In the genomic region with DNA sequence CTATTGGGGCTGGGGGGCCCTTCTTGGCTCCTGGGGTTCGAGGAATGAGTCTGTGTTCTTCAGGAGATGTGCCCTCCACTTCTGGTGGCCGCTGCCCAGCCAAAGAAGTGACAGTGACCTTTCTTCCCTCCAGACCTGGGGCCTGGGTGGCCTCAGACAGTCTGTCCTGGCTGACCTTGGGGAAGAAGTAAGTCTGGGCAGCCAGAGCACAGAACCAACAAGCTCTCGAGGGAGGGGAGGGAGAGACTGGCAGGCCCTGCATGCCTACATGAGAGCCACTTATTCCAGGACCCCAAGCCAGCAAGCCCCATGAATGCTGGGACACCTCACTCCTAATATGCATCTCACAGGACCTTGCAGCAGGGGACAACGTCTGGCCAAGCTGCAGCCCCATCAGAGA, we compare ENCODE assay signal across 17 cellular contexts. TPM values are rescaled to one million over a fixed set of nuclear protein-coding genes. Genes with fewer than 3 reads are reported as not detected.
A peak's percentile ranks its signal among the peaks of the same experiment; 100 is the strongest.
DNase-seq lines count a peak whose midpoint lies in the region; ATAC-seq and TF ChIP-seq lines count a peak whose summit lies in the region.
"Had no signal": no experiment of that assay in that cellular context is flagged by ENCODE, and none has a peak within 500 bp of the region (broad histone marks: within the 10 kb centered on the region; RNA-seq: fewer than 3 reads in every experiment).

No MANE protein-coding gene starts in this region.

- no peak overlapping the region for H3K4me2 ChIP-seq in neuronal stem cell (ENCODE audit: insufficient read depth, low read length, poor library complexity, severe bottlenecking)
- H3K4me2 ChIP-seq: A549; BLaER1 treated with 17β-estradiol and CSF1 and Interleukin-3, amounts not matched to agents 10 nM and 100 nM had no signal

- no peak for TF ChIP-seq CTCF in left ventricle myocardium inferior (IDR thresholded peaks at IDR 0.05; ENCODE audit: borderline replicate concordance)

- H2BK120ac ChIP-seq in neuronal stem cell (ENCODE audit: low read depth, low read length) = no peak overlapping the region

- H2BK12ac ChIP-seq in neuronal stem cell (ENCODE audit: low read length) = no peak overlapping the region

- no peak overlapping the region for H3K4me3 ChIP-seq in left ventricle myocardium inferior
- no peak overlapping the region for H3K4me3 ChIP-seq in neuronal stem cell (ENCODE audit: low read length in 2 of 2)
- H3K4me3 ChIP-seq: A549; BLaER1 treated with 17β-estradiol and CSF1 and Interleukin-3, amounts not matched to agents 10 nM and 100 nM had no signal

- H4K8ac ChIP-seq in neuronal stem cell (ENCODE audit: low read depth, low read length) = no peak overlapping the region

- no peak overlapping the region for H2BK15ac ChIP-seq in neuronal stem cell (ENCODE audit: low read length)

- no peak overlapping the region for H3K18ac ChIP-seq in neuronal stem cell (ENCODE audit: low read length)

- H2AFZ ChIP-seq in neuronal stem cell (ENCODE audit: low read length) = no peak overlapping the region

- H3K36me3 ChIP-seq in left ventricle myocardium inferior = peaks cover 58% of the 10 kb centered on the region
- peaks cover 0 to 19% of the 10 kb centered on the region in 2 donors for H3K36me3 ChIP-seq in neuronal stem cell (replicated peaks in 1 of 2; ENCODE audit: control insufficient read depth in 2 of 2, insufficient read depth in 2 of 2, low read length in 2 of 2)

- no peak overlapping the region for H3K9ac ChIP-seq in neuronal stem cell (ENCODE audit: low read depth, low read length, poor library complexity)
- H3K9ac ChIP-seq: BLaER1 treated with 17β-estradiol and CSF1 and Interleukin-3, amounts not matched to agents 10 nM and 100 nM had no signal

- DNase-seq in Right ventricle myocardium inferior (ENCODE audit: missing footprints) = no peak
- DNase-seq in cardiac septum (ENCODE audit: low spot score) = no peak
- no peak for DNase-seq in left ventricle myocardium superior
- DNase-seq in left ventricle myocardium inferior = no peak
- no peak for DNase-seq in neuronal stem cell (ENCODE audit: low spot score)
- DNase-seq: AML-193; Caco-2; Calu3; CD4-positive, alpha-beta T cell; CD8-positive, alpha-beta T cell; DMS79 treated with DMSO at 0.1 percent for 48 hours; GF-D8 had no signal

- H3K79me1 ChIP-seq in neuronal stem cell (ENCODE audit: low read depth, low read length) = no peaks in the 10 kb centered on the region

- intact Hi-C loops in Right ventricle myocardium inferior (cut with DNase I) = no loop called here
- intact Hi-C loops in cardiac septum (cut with DNase I) = no loop called here
- intact Hi-C loops in left ventricle myocardium superior (cut with micrococcal nuclease) = no loop called here
- intact Hi-C loops in left ventricle myocardium inferior (cut with micrococcal nuclease) = no loop called here

- no CpG with 5 or more reads among the region's 4 CpGs for WGBS in neuronal stem cell (ENCODE audit: extremely low coverage in 2 of 2, insufficient read length in 2 of 2, insufficient replicate concordance in 1 of 2), 2 donors

- H3K14ac ChIP-seq in neuronal stem cell (ENCODE audit: low read length) = no peak overlapping the region

- H3K23ac ChIP-seq in neuronal stem cell (ENCODE audit: low read depth, low read length, poor library complexity) = no peak overlapping the region

- H4K91ac ChIP-seq in neuronal stem cell (ENCODE audit: low read depth, low read length, poor library complexity) = peak overlapping the region; percentile 1

- H3K9me3 ChIP-seq in left ventricle myocardium inferior (replicated peaks) (no peaks in the 10 kb centered on the region), neuronal stem cell (replicated peaks in 1 of 2; ENCODE audit: control insufficient read depth in 2 of 2, insufficient read depth in 1 of 2, low read depth in 1 of 2, low read length in 2 of 2) (no peaks in the 10 kb centered on the region)
- H3K9me3 ChIP-seq: A549; BLaER1 treated with 17β-estradiol and CSF1 and Interleukin-3, amounts not matched to agents 10 nM and 100 nM; Caco-2 had no signal

- H3K27me3 ChIP-seq in left ventricle myocardium inferior (ENCODE audit: low read depth) (no peaks in the 10 kb centered on the region), neuronal stem cell (ENCODE audit: control insufficient read depth in 3 of 3, insufficient read depth in 3 of 3, low read depth in 1 of 3, low read length in 3 of 3) (no peaks in the 10 kb centered on the region)
- H3K27me3 ChIP-seq: BLaER1 treated with 17β-estradiol and CSF1 and Interleukin-3, amounts not matched to agents 10 nM and 100 nM had no signal

- H3K27ac ChIP-seq in left ventricle myocardium inferior (replicated peaks) = no peak overlapping the region
- H3K27ac ChIP-seq in neuronal stem cell (replicated peaks; ENCODE audit: low read length) = no peak overlapping the region
- H3K27ac ChIP-seq: 22Rv1; A549; BLaER1 treated with 17β-estradiol and CSF1 and Interleukin-3, amounts not matched to agents 10 nM and 100 nM; C4-2B had no signal

- H3K4me1 ChIP-seq in left ventricle myocardium inferior = peaks cover 14% of the 10 kb centered on the region
- peaks cover 0 to under 1% of the 10 kb centered on the region in 2 donors for H3K4me1 ChIP-seq in neuronal stem cell (ENCODE audit: control insufficient read depth in 2 of 2, insufficient read depth in 1 of 2, low read depth in 1 of 2, low read length in 2 of 2)
- H3K4me1 ChIP-seq: A549; BLaER1 treated with 17β-estradiol and CSF1 and Interleukin-3, amounts not matched to agents 10 nM and 100 nM; Caco-2 had no signal

- H3K4ac ChIP-seq in neuronal stem cell (ENCODE audit: low read length) = no peak overlapping the region

- peak; percentile 18 for ATAC-seq in Right ventricle myocardium inferior
- peak; percentile 50 for ATAC-seq in left ventricle myocardium superior
- ATAC-seq in HG02763 (IDR thresholded peaks at IDR 0.05; ENCODE audit: unreplicated experiment) = no peak
- ATAC-seq: A549; CD8-positive, alpha-beta T cell had no signal

- no peak overlapping the region for H2AK5ac ChIP-seq in neuronal stem cell (ENCODE audit: low read depth, low read length)

- no peak overlapping the region for H2BK5ac ChIP-seq in neuronal stem cell (ENCODE audit: low read length)

RNA-seq across cellular contexts. Expression of a gene that starts 27.1 kb away (rescaled TPM):
- total RNA-seq in Right ventricle myocardium inferior (23.9 TPM), cardiac septum (24.8 TPM), left ventricle myocardium superior (22.4 TPM), left ventricle myocardium inferior (25.8 TPM)
- polyA plus RNA-seq in neuronal stem cell (2013, experiment 1 of 2) = 35.2 TPM
- polyA plus RNA-seq in neuronal stem cell (2013, experiment 2 of 2) = 33.3 TPM
- total RNA-seq: CD4-positive, alpha-beta T cell had no signal
